Comparison of ENCODE assay signal across 6 cellular contexts in genomic region chr17:15674640-15675039, GRCh38. TPM values are rescaled to one million over a fixed set of nuclear protein-coding genes. Genes with fewer than 3 reads are reported as not detected.
"Had no signal": no experiment of that assay in that cellular context is flagged by ENCODE, and none has a peak within 500 bp of the region (broad histone marks: within the 10 kb centered on the region; RNA-seq: fewer than 3 reads in every experiment).

No MANE protein-coding gene starts in this region.

RNA-seq across cellular contexts. Expression of gene FBXW10B, which starts 55.1 kb away (rescaled TPM):
- polyA plus RNA-seq: IgD-negative memory B cell had no signal

RNA-seq across cellular contexts. Expression of gene TBC1D26, which starts 57.4 kb away (rescaled TPM):
- total RNA-seq: HepG2, HT-29, HT1080, IMR-90, K562 had no signal
- polyA plus RNA-seq: IgD-negative memory B cell had no signal
